Comparison of ENCODE assay signal across 18 cellular contexts in genomic region chr6:74439412-74439811, GRCh38.
"Had no signal": no experiment of that assay in that cellular context is flagged by ENCODE, and none has a peak within 500 bp of the region (broad histone marks: within the 10 kb centered on the region; RNA-seq: fewer than 3 reads in every experiment).

No MANE protein-coding gene starts in this region.

- H3K27me3 ChIP-seq: body of pancreas, gastrocnemius medialis had no signal

- DNase-seq: activated B cell treated with CpG ODN at 0.5 μM for 24 hours; activated CD4-positive, alpha-beta T cell treated with anti-CD3 and anti-CD28 coated beads, Interleukin-2, amount 10 ng/mL, durations not matched to agents 7 days and 5 days; activated T-cell treated with anti-CD3 and anti-CD28 coated beads for 4 hours; amniotic stem cell; body of pancreas; central memory CD4-positive, alpha-beta T cell; cortex of kidney; effector memory CD4-positive, alpha-beta T cell; gastrocnemius medialis; left ventricle myocardium superior; mesenchymal stem cell; stimulated activated CD4-positive, alpha-beta T cell treated with anti-CD3 and anti-CD28 coated beads, Interleukin-4, amount 100 ng/mL, for 1 hour; stimulated activated CD8-positive, alpha-beta memory T cell treated with anti-CD3 and anti-CD28 coated beads, Interleukin-4, amount 100 ng/mL, for 48 hours had no signal

- H3K9ac ChIP-seq: parathyroid adenoma had no signal

- H2AFZ ChIP-seq: parathyroid adenoma had no signal

- H3K9me3 ChIP-seq: body of pancreas, gastrocnemius medialis, thoracic aorta had no signal

- H3K27me3 Mint-ChIP-seq: activated B cell treated with CpG ODN at 0.5 μM for 24 hours; activated CD4-positive, alpha-beta T cell treated with anti-CD3 and anti-CD28 coated beads, Interleukin-2, amount 10 ng/mL, durations not matched to agents 7 days and 5 days; stimulated activated naive CD8-positive, alpha-beta T cell treated with anti-CD3 and anti-CD28 coated beads, Interleukin-15, Interleukin-2, amounts not matched to agents 100 ng/mL and 50 ng/mL, for 24 hours had no signal

- H3K4me1 Mint-ChIP-seq: activated B cell treated with CpG ODN at 0.5 μM for 24 hours; activated CD4-positive, alpha-beta T cell treated with anti-CD3 and anti-CD28 coated beads, Interleukin-2, amount 10 ng/mL, durations not matched to agents 7 days and 5 days had no signal

- H3K36me3 Mint-ChIP-seq: activated naive CD4-positive, alpha-beta T cell treated with anti-CD3 and anti-CD28 coated beads, Interleukin-2, amount 50 U/mL, for 72 hours had no signal

- H3K4me1 ChIP-seq: body of pancreas, gastrocnemius medialis, parathyroid adenoma had no signal

- H3K4me3 ChIP-seq: body of pancreas, gastrocnemius medialis, thoracic aorta had no signal

- H3K36me3 ChIP-seq: gastrocnemius medialis, thoracic aorta had no signal

- H3K27ac Mint-ChIP-seq: activated B cell treated with CpG ODN at 0.5 μM for 24 hours; activated CD4-positive, alpha-beta T cell treated with anti-CD3 and anti-CD28 coated beads, Interleukin-2, amount 10 ng/mL, durations not matched to agents 7 days and 5 days; activated naive CD4-positive, alpha-beta T cell treated with anti-CD3 and anti-CD28 coated beads, Interleukin-2, amount 50 U/mL, for 72 hours; stimulated activated naive CD8-positive, alpha-beta T cell treated with anti-CD3 and anti-CD28 coated beads, Interleukin-15, Interleukin-2, amounts not matched to agents 100 ng/mL and 50 ng/mL, for 24 hours had no signal

- H3K9me3 Mint-ChIP-seq: neural crest cell had no signal

- H3K27ac ChIP-seq: body of pancreas, gastrocnemius medialis, parathyroid adenoma, thoracic aorta had no signal

- H3K4me3 Mint-ChIP-seq: activated B cell treated with CpG ODN at 0.5 μM for 24 hours; activated CD4-positive, alpha-beta T cell treated with anti-CD3 and anti-CD28 coated beads, Interleukin-2, amount 10 ng/mL, durations not matched to agents 7 days and 5 days; neural crest cell; stimulated activated naive CD8-positive, alpha-beta T cell treated with anti-CD3 and anti-CD28 coated beads, Interleukin-15, Interleukin-2, amounts not matched to agents 100 ng/mL and 50 ng/mL, for 24 hours had no signal

- ATAC-seq: activated naive CD4-positive, alpha-beta T cell treated with anti-CD3 and anti-CD28 coated beads, Interleukin-2, amount 50 U/mL, for 72 hours; body of pancreas; gastrocnemius medialis; left ventricle myocardium superior had no signal
